In genomic region chr16:46743232-46743719, GRCh38 we compare ENCODE assay signal across 9 cellular contexts. TPM values are rescaled to one million over a fixed set of nuclear protein-coding genes. Genes with fewer than 3 reads are reported as not detected.
DNase-seq lines count a peak whose midpoint lies in the region; ATAC-seq and TF ChIP-seq lines count a peak whose summit lies in the region.
"Had no signal": no experiment of that assay in that cellular context is flagged by ENCODE, and none has a peak within 500 bp of the region (broad histone marks: within the 10 kb centered on the region; RNA-seq: fewer than 3 reads in every experiment).

No MANE protein-coding gene starts in this region.

- H3K4me3 ChIP-seq in suprapubic skin, result no peak overlapping the region
- H3K4me3 ChIP-seq: ascending aorta had no signal

- POLR2A ChIA-PET in T-cell (lab: Charles Lee), result interaction anchor here in 1 of 2 donors (0.6 kb wide), 1 partner anchor 75 kb away, joined by 3 read pairs; no protein-coding TSS in a partner anchor

- WGBS in suprapubic skin, result 28% methylated on average over 10 of the region's 10 CpGs

- no peak overlapping the region for H3K27ac ChIP-seq in suprapubic skin

- H3K4me3 Mint-ChIP-seq in T-cell, result peak overlapping the region in 2 of 3 donors; percentile 15 to 20
- H3K4me3 Mint-ChIP-seq in activated T-helper 2 cell treated with anti-CD3 and anti-CD28 coated beads, Interferon-gamma antibody, Interleukin-2, Interleukin-4, amounts not matched to agents 10 μg/mL and 5 μg/mL and 100 μg/mL, durations not matched to agents 14 hours and 24 hours and 36 hours (ENCODE audit: low read depth), result no peak overlapping the region

- no peaks in the 10 kb centered on the region for H3K9me3 ChIP-seq in suprapubic skin
- H3K9me3 ChIP-seq: ascending aorta had no signal

- H3K9me3 Mint-ChIP-seq in T-cell, result no peaks in the 10 kb centered on the region
- H3K9me3 Mint-ChIP-seq in activated T-helper 2 cell treated with anti-CD3 and anti-CD28 coated beads, Interferon-gamma antibody, Interleukin-2, Interleukin-4, amounts not matched to agents 10 μg/mL and 5 μg/mL and 100 μg/mL, durations not matched to agents 14 hours and 24 hours and 36 hours, result no peaks in the 10 kb centered on the region

- intact Hi-C loops in left ventricle myocardium superior (cut with micrococcal nuclease), result no loop called here
- intact Hi-C loops in activated T-helper 2 cell treated with anti-CD3 and anti-CD28 coated beads, Interferon-gamma antibody, Interleukin-2, Interleukin-4, amounts not matched to agents 10 μg/mL and 5 μg/mL and 100 μg/mL, durations not matched to agents 14 hours and 24 hours and 36 hours (cut with micrococcal nuclease), result no loop called here

- CTCF ChIA-PET in T-cell (lab: Charles Lee), result no interaction called here

- H3K36me3 Mint-ChIP-seq in T-cell, result no peaks in the 10 kb centered on the region
- no peaks in the 10 kb centered on the region for H3K36me3 Mint-ChIP-seq in activated T-helper 2 cell treated with anti-CD3 and anti-CD28 coated beads, Interferon-gamma antibody, Interleukin-2, Interleukin-4, amounts not matched to agents 10 μg/mL and 5 μg/mL and 100 μg/mL, durations not matched to agents 14 hours and 24 hours and 36 hours (ENCODE audit: low read depth)

- TF ChIP-seq POLR2A in suprapubic skin (IDR thresholded peaks at IDR 0.05), result no peak

- no peaks in the 10 kb centered on the region for H3K36me3 ChIP-seq in suprapubic skin
- H3K36me3 ChIP-seq: ascending aorta had no signal

- DNase-seq in GM04504 (ENCODE audit: low read depth) (peak; percentile 4), T-cell (no peak), left ventricle myocardium superior (peak; percentile 68), suprapubic skin (ENCODE audit: low spot score in 2 of 2) (peak; percentile 24 to 33), DMS79 treated with DMSO at 0.1 percent for 48 hours (lab: John Stamatoyannopoulos, UW) (no peak)
- DNase-seq in activated T-helper 2 cell treated with anti-CD3 and anti-CD28 coated beads, Interferon-gamma antibody, Interleukin-2, Interleukin-4, amounts not matched to agents 10 μg/mL and 5 μg/mL and 100 μg/mL, durations not matched to agents 14 hours and 24 hours and 36 hours (ENCODE audit: low spot score), result no peak

- TF ChIP-seq CTCF in suprapubic skin (IDR thresholded peaks at IDR 0.05), result no peak

- H3K27me3 Mint-ChIP-seq in T-cell, result no peaks in the 10 kb centered on the region
- H3K27me3 Mint-ChIP-seq in activated T-helper 2 cell treated with anti-CD3 and anti-CD28 coated beads, Interferon-gamma antibody, Interleukin-2, Interleukin-4, amounts not matched to agents 10 μg/mL and 5 μg/mL and 100 μg/mL, durations not matched to agents 14 hours and 24 hours and 36 hours (ENCODE audit: low read depth), result no peaks in the 10 kb centered on the region

- H3K4me1 Mint-ChIP-seq in T-cell, result peaks cover 5 to 12% (median 8%) of the 10 kb centered on the region in 3 donors
- H3K4me1 Mint-ChIP-seq in activated T-helper 2 cell treated with anti-CD3 and anti-CD28 coated beads, Interferon-gamma antibody, Interleukin-2, Interleukin-4, amounts not matched to agents 10 μg/mL and 5 μg/mL and 100 μg/mL, durations not matched to agents 14 hours and 24 hours and 36 hours (ENCODE audit: low read depth), result peaks cover 4% of the 10 kb centered on the region

- H3K27ac Mint-ChIP-seq in T-cell, result no peak overlapping the region
- no peak overlapping the region for H3K27ac Mint-ChIP-seq in activated T-helper 2 cell treated with anti-CD3 and anti-CD28 coated beads, Interferon-gamma antibody, Interleukin-2, Interleukin-4, amounts not matched to agents 10 μg/mL and 5 μg/mL and 100 μg/mL, durations not matched to agents 14 hours and 24 hours and 36 hours

- H3K4me1 ChIP-seq in suprapubic skin, result peaks cover 6% of the 10 kb centered on the region
- H3K4me1 ChIP-seq: ascending aorta had no signal

- H3K27me3 ChIP-seq in suprapubic skin, result peaks cover 8% of the 10 kb centered on the region
- H3K27me3 ChIP-seq: ascending aorta had no signal

- no peak for TF ChIP-seq EP300 in suprapubic skin (IDR thresholded peaks at IDR 0.05)

- ATAC-seq in HG02642 (IDR thresholded peaks at IDR 0.05; ENCODE audit: poor library complexity, unreplicated experiment) (peak; percentile 76), T-cell (replicated peaks in 1 of 4) (no peak), left ventricle myocardium superior (peak; percentile 9), GM19463 (IDR thresholded peaks at IDR 0.05; ENCODE audit: unreplicated experiment) (no peak)

RNA-seq across cellular contexts. Expression of gene MYLK3, which starts 4.9 kb away (rescaled TPM):
- total RNA-seq in T-cell, result under 1 TPM in 3 of 5 donors, not detected in 2; 0.03 to 0.50 (median 0.03) TPM
- 274 TPM for total RNA-seq in left ventricle myocardium superior
- under 1 TPM in 2 of 4 donors, not detected in 2; 0.13 to 0.32 TPM for total RNA-seq in suprapubic skin
- 0.25 and 0.32 TPM in 2 replicates for total RNA-seq in activated T-helper 2 cell treated with anti-CD3 and anti-CD28 coated beads, Interferon-gamma antibody, Interleukin-2, Interleukin-4, amounts not matched to agents 10 μg/mL and 5 μg/mL and 100 μg/mL, durations not matched to agents 14 hours and 24 hours and 36 hours
- total RNA-seq: ascending aorta had no signal

RNA-seq across cellular contexts. Expression of gene ORC6, which starts 53.8 kb away (rescaled TPM):
- total RNA-seq in T-cell (1 to 10 TPM; 2.6 to 6.2 (median 3.0) TPM), left ventricle myocardium superior (1.3 TPM), suprapubic skin (1 to 10 TPM; 1.8 to 3.2 (median 2.1) TPM)
- 56.2 and 56.8 TPM in 2 replicates for total RNA-seq in activated T-helper 2 cell treated with anti-CD3 and anti-CD28 coated beads, Interferon-gamma antibody, Interleukin-2, Interleukin-4, amounts not matched to agents 10 μg/mL and 5 μg/mL and 100 μg/mL, durations not matched to agents 14 hours and 24 hours and 36 hours
- total RNA-seq: ascending aorta had no signal

RNA-seq across cellular contexts. Expression of gene VPS35, which starts 54.3 kb away (rescaled TPM):
- 100 to 1,000 TPM in 2 of 5 donors, 10 to 100 TPM in 3; 49.8 to 105 (median 87.3) TPM for total RNA-seq in T-cell
- 89.2 TPM for total RNA-seq in left ventricle myocardium superior
- total RNA-seq in suprapubic skin, result 10 to 100 TPM; 49.1 to 74.8 (median 60.7) TPM
- 90.4 and 90.5 TPM in 2 replicates for total RNA-seq in activated T-helper 2 cell treated with anti-CD3 and anti-CD28 coated beads, Interferon-gamma antibody, Interleukin-2, Interleukin-4, amounts not matched to agents 10 μg/mL and 5 μg/mL and 100 μg/mL, durations not matched to agents 14 hours and 24 hours and 36 hours

Comparison
In these comparisons a context has a peak if more than half of its experiments do, and no peak if none do; other contexts are left out.
1. DNase-seq: peak in GM04504 (single experiment), left ventricle myocardium superior (single experiment) and suprapubic skin (2 of 2); none in T-cell (0 of 34), activated T-helper 2 cell treated with anti-CD3 and anti-CD28 coated beads, Interferon-gamma antibody, Interleukin-2, Interleukin-4, amounts not matched to agents 10 μg/mL and 5 μg/mL and 100 μg/mL, durations not matched to agents 14 hours and 24 hours and 36 hours (single experiment) and DMS79 treated with DMSO at 0.1 percent for 48 hours (single experiment).
2. ATAC-seq: peak in HG02642 (single experiment) and left ventricle myocardium superior (single experiment); none in T-cell (0 of 4) and GM19463 (single experiment).
3. RNA of gene MYLK3, which starts 4.9 kb away (total RNA-seq): 274 TPM in left ventricle myocardium superior (single experiment); 0.25 to 0.32 TPM in activated T-helper 2 cell treated with anti-CD3 and anti-CD28 coated beads, Interferon-gamma antibody, Interleukin-2, Interleukin-4, amounts not matched to agents 10 μg/mL and 5 μg/mL and 100 μg/mL, durations not matched to agents 14 hours and 24 hours and 36 hours, 0.13 to 0.32 TPM in suprapubic skin and 0.03 to 0.50 TPM in T-cell; every median in the first group is over 100 times any median in the second.